17 cellular contexts compared by ENCODE assay signal in the genomic region with DNA sequence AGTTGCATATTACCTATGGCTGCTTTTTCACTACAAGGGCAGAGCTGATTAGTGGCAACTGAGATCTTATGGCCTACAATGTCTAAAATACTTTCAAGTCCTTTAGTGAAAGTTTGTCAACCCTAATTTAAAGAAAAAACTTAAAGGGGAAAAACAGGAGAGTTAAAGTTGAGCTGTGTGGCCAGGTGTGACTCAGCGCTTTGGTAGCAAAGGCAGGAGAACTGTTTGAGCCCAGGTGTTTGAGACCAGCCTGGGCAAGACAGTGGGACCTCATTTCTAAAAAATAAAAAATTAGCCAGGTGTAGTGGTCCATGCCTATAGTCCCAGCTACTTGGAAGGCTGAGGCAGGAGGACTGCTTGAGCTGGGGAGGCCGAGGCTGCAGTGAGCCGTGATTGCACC.
DNase-seq lines count a peak whose midpoint lies in the region; ATAC-seq, FAIRE-seq and TF ChIP-seq lines count a peak whose summit lies in the region.
"Had no signal": no experiment of that assay in that cellular context is flagged by ENCODE, and none has a peak within 500 bp of the region (broad histone marks: within the 10 kb centered on the region; RNA-seq: fewer than 3 reads in every experiment).

No MANE protein-coding gene starts in this region.

- H2BK120ac ChIP-seq in mesendoderm (ENCODE audit: low read depth, low read length), result no peak overlapping the region

- H3K36me3 ChIP-seq in adipocyte (ENCODE audit: control insufficient read depth, insufficient read depth, low read length, severe bottlenecking) (peaks cover 63% of the 10 kb centered on the region), mesendoderm (ENCODE audit: control insufficient read depth, insufficient read depth, low read length) (peaks cover 5% of the 10 kb centered on the region), pancreas (peaks cover 0 to 26% (median 0%) of the 10 kb centered on the region in 3 donors)

- no peak overlapping the region for H3K56ac ChIP-seq in mesendoderm (ENCODE audit: low read length)

- FAIRE-seq in A549 (lab: Jason Lieb, UNC), result no peak
- FAIRE-seq in GM19239 (lab: Jason Lieb, UNC), result peak; percentile 44
- FAIRE-seq in pancreas (lab: Jason Lieb, UNC), result no peak
- FAIRE-seq: GM12878, TTC549 had no signal

- peak overlapping the region; percentile 26 to 65; a peak in 4 of 6 replicates for H3K27ac ChIP-seq in A549
- no peak overlapping the region for H3K27ac ChIP-seq in mesendoderm (ENCODE audit: low read depth, low read length)
- H3K27ac ChIP-seq in pancreas, result no peak overlapping the region

- H4K5ac ChIP-seq in mesendoderm (ENCODE audit: low read length), result no peak overlapping the region

- H3K4ac ChIP-seq in mesendoderm (ENCODE audit: low read depth, low read length), result no peak overlapping the region

- H4K8ac ChIP-seq in mesendoderm (ENCODE audit: low read depth, low read length), result no peak overlapping the region

- H3K4me2 ChIP-seq in A549 (no peak overlapping the region), mesendoderm (ENCODE audit: low read length) (no peak overlapping the region)

- peak overlapping the region; percentile 18 for H3K18ac ChIP-seq in mesendoderm (ENCODE audit: low read length)

- intact Hi-C loops in pancreas (cut with DNase I), result no loop called here

- H3K27me3 ChIP-seq in adipocyte (replicated peaks; ENCODE audit: control insufficient read depth, insufficient read depth, low read length), result no peaks in the 10 kb centered on the region
- H3K27me3 ChIP-seq in mesendoderm (ENCODE audit: insufficient read depth, low read length, poor library complexity), result no peaks in the 10 kb centered on the region
- no peaks in the 10 kb centered on the region for H3K27me3 ChIP-seq in pancreas

- TF ChIP-seq EP300 in A549 (IDR thresholded peaks at IDR 0.05), result no peak

- H3K4me1 ChIP-seq in A549 (peaks cover 16% of the 10 kb centered on the region; the same call in 2 of the 3 replicates), adipocyte (ENCODE audit: control insufficient read depth, insufficient read depth, low read length) (peaks cover 35% of the 10 kb centered on the region), mesendoderm (ENCODE audit: control insufficient read depth, low read depth, low read length) (no peaks in the 10 kb centered on the region), pancreas (no peaks in the 10 kb centered on the region)
- H3K4me1 ChIP-seq: HAP-1 had no signal

- H2BK15ac ChIP-seq in mesendoderm (replicated peaks; ENCODE audit: low read depth), result no peak overlapping the region

- H3K79me2 ChIP-seq in mesendoderm (ENCODE audit: control insufficient read depth, insufficient read depth, low read length), result no peaks in the 10 kb centered on the region

- TF ChIP-seq RAD21 in A549 (conservative IDR thresholded peaks at IDR 0.05 in 1 of 2, IDR thresholded peaks at IDR 0.05 in 1 of 2), result no peak

- H3K9me3 ChIP-seq in A549, result no peaks in the 10 kb centered on the region
- peaks cover 7% of the 10 kb centered on the region for H3K9me3 ChIP-seq in adipocyte (ENCODE audit: control insufficient read depth, low read length)
- H3K9me3 ChIP-seq in pancreas, result no peaks in the 10 kb centered on the region
- H3K9me3 ChIP-seq: HAP-1 had no signal

- H3K4me3 ChIP-seq in A549 (no peak overlapping the region), adipocyte (ENCODE audit: low read length) (no peak overlapping the region), mesendoderm (ENCODE audit: low read length) (no peak overlapping the region), pancreas (no peak overlapping the region)
- H3K4me3 ChIP-seq: GM12878, HAP-1, SK-N-MC had no signal

- no peak overlapping the region for H2AK5ac ChIP-seq in mesendoderm (ENCODE audit: low read length)

- H3K23ac ChIP-seq in mesendoderm (ENCODE audit: low read length), result no peak overlapping the region

- POLR2A ChIA-PET in A549 (lab: Yijun Ruan, JAX), result no interaction called here

- CTCF ChIA-PET in A549 (lab: Yijun Ruan, JAX), result interaction anchor here (0.9 kb wide), 1 partner anchor 9 kb away, joined by 3 read pairs; no protein-coding TSS in a partner anchor

- H3K9ac ChIP-seq in adipocyte (ENCODE audit: low read length), result peak overlapping the region; percentile 69
- no peak overlapping the region for H3K9ac ChIP-seq in mesendoderm (ENCODE audit: low read length)

- no peak for DNase-seq in A549 (ENCODE audit: low read depth in 1 of 2, low spot score in 1 of 2)
- DNase-seq in GM19239 (ENCODE audit: insufficient read length, low spot score), result no peak
- no peak for DNase-seq in adipocyte (ENCODE audit: low read depth)
- peak; percentile 16 for DNase-seq in mesendoderm
- DNase-seq in stimulated activated CD8-positive, alpha-beta memory T cell treated with anti-CD3 and anti-CD28 coated beads, Interleukin-4, amount 100 ng/mL, for 48 hours, result no peak
- DNase-seq in pancreas, result no peak
- DNase-seq in activated CD8-positive, alpha-beta memory T cell treated with anti-CD3 and anti-CD28 coated beads, Interleukin-2, amount 50 U/mL, for 48 hours, result no peak
- DNase-seq: activated CD4-positive, alpha-beta T cell treated with anti-CD3 and anti-CD28 coated beads, Interleukin-2, amount 50 U/mL, for 1 hour; naive B cell; NCI-H2029 treated with DMSO at 0.1 percent for 48 hours; NCI-H524; OCI-M1 had no signal

- H2BK5ac ChIP-seq in mesendoderm (ENCODE audit: low read length), result no peak overlapping the region

- H3K79me1 ChIP-seq in mesendoderm (ENCODE audit: low read length), result peaks cover 7% of the 10 kb centered on the region

- ATAC-seq in A549 (no peak), pancreas (no peak), HG02571 (IDR thresholded peaks at IDR 0.05; ENCODE audit: unreplicated experiment) (no peak)
- ATAC-seq: GM12878 had no signal

- TF ChIP-seq POLR2A in A549 (IDR thresholded peaks at IDR 0.05; ENCODE audit: low read length), result no peak

- 95% methylated on average over 3 of the region's 3 CpGs for WGBS in A549 (ENCODE audit: missing lambda C conversion rate)
- WGBS in mesendoderm (ENCODE audit: extremely low coverage, insufficient coverage, low lambda C conversion rate), result no CpG with 5 or more reads among the region's 3 CpGs
- 78 to 97% methylated on average over 3 of the region's 3 CpGs for WGBS in pancreas, 2 donors

- TF ChIP-seq CTCF in A549 (IDR thresholded peaks at IDR 0.05) (no peak), pancreas (IDR thresholded peaks at IDR 0.05) (no peak)

TF ChIP-seq in A549, 52 proteins besides CTCF, POLR2A, EP300 and RAD21:
- TF ChIP-seq RCOR1 (IDR thresholded peaks at IDR 0.05; ENCODE audit: low read depth, low read length) (no peak), MYC (IDR thresholded peaks at IDR 0.05; ENCODE audit: borderline replicate concordance, low read length) (no peak), MAFK (IDR thresholded peaks at IDR 0.05; ENCODE audit: partially characterized antibody) (peak; percentile 12), ZNF302 (CRISPR knock-in tag; IDR thresholded peaks at IDR 0.05) (no peak), NR3C1 (IDR thresholded peaks at IDR 0.05) (no peak)

Comparison
In these comparisons a context has a peak if more than half of its experiments do, and no peak if none do; other contexts are left out.
1. H3K27ac ChIP-seq: peak in A549 (2 of 2); none in mesendoderm (single experiment) and pancreas (0 of 4).